In genomic region chr1:173302890-173303829, GRCh38 we compare ENCODE assay signal across 27 cellular contexts.
A peak's percentile ranks its signal among the peaks of the same experiment; 100 is the strongest.
DNase-seq lines count a peak whose midpoint lies in the region; ATAC-seq, FAIRE-seq and TF ChIP-seq lines count a peak whose summit lies in the region.
"Had no signal": no experiment of that assay in that cellular context is flagged by ENCODE, and none has a peak within 500 bp of the region (broad histone marks: within the 10 kb centered on the region; RNA-seq: fewer than 3 reads in every experiment).

No MANE protein-coding gene starts in this region.

- no peak; the same call in 1 of the 2 replicates for TF ChIP-seq EP300 in K562 (IDR thresholded peaks at IDR 0.05; ENCODE audit: low read length)

- H3K4me1 ChIP-seq in NT2/D1 (ENCODE audit: insufficient read depth, insufficient read length): no peaks in the 10 kb centered on the region
- peaks cover 5 to 39% of the 10 kb centered on the region in 2 experiments for H3K4me1 ChIP-seq in K562 (replicated peaks in 1 of 2; ENCODE audit: control insufficient read depth in 2 of 2, insufficient read depth in 2 of 2, low read length in 2 of 2)
- H3K4me1 ChIP-seq in mesenchymal stem cell (ENCODE audit: control insufficient read depth, insufficient read depth, low read depth, low read length): no peaks in the 10 kb centered on the region
- no peaks in the 10 kb centered on the region for H3K4me1 ChIP-seq in testis
- H3K4me1 ChIP-seq: suprapubic skin had no signal

- DNase-seq in NT2/D1 (ENCODE audit: low read depth, low spot score): peak; percentile 51
- peak in 2 of 4 experiments; percentile 46 to 84 for DNase-seq in K562 (ENCODE audit: extremely low read depth in 1 of 4, low spot score in 3 of 4)
- no peak for DNase-seq in mesenchymal stem cell
- peak; percentile 14 for DNase-seq in testis
- no peak for DNase-seq in NCI-H748 (lab: John Stamatoyannopoulos, UW; ENCODE audit: unreplicated experiment)
- no peak for DNase-seq in dermis blood vessel endothelial cell
- DNase-seq in DMS53 (lab: John Stamatoyannopoulos, UW): no peak
- DNase-seq: activated CD4-positive, CD25-positive, alpha-beta regulatory T cell; activated naive CD4-positive, alpha-beta T cell treated with anti-CD3 and anti-CD28 coated beads, Interleukin-2, amount 10 ng/mL, durations not matched to agents 7 days and 5 days; Calu3; cortex of kidney; kidney; NCI-H1048; NCI-H1694 treated with DMSO at 0.1 percent for 48 hours; NCI-H2171; NCI-H510A treated with DMSO at 0.1 percent for 48 hours; NK-92 treated with Interleukin-12 subunit alpha and Interleukin-12 subunit beta, amount 100 ng/mL, for 24 hours; SHP77; stimulated activated CD4-positive, alpha-beta T cell treated with anti-CD3 and anti-CD28 coated beads, Interleukin-4, amount 100 ng/mL, for 24 hours; stimulated activated naive CD4-positive, alpha-beta T cell; SW 1271; T-helper 9 cell had no signal

- peak overlapping the region; percentile 13 for H4K8ac ChIP-seq in mesenchymal stem cell (ENCODE audit: low read length)

- H2AFZ ChIP-seq in K562 (ENCODE audit: low read depth, low read length) (peak overlapping the region; percentile 85), mesenchymal stem cell (ENCODE audit: low read depth, low read length) (peak overlapping the region; percentile 27)

- peak; percentile 79 for ATAC-seq in K562
- ATAC-seq: sciatic nerve had no signal

- no TSS peak for BruUV-seq in K562 (replicated peaks; lab: Mats Ljungman, UMichigan)

- TF ChIP-seq POLR2A in K562 (conservative IDR thresholded peaks at IDR 0.05) (no peak), testis (IDR thresholded peaks at IDR 0.05) (no peak)

- H3K4ac ChIP-seq in mesenchymal stem cell (ENCODE audit: low read depth in 1 of 2, low read length in 2 of 2): no peak overlapping the region

- H4K91ac ChIP-seq in mesenchymal stem cell (ENCODE audit: low read length): peak overlapping the region; percentile 68

- H3K18ac ChIP-seq in mesenchymal stem cell (ENCODE audit: low read depth in 1 of 2, low read length in 2 of 2): peak overlapping the region; percentile 43 to 52

- no peak overlapping the region for H2AK5ac ChIP-seq in mesenchymal stem cell (ENCODE audit: low read length, severe bottlenecking)

- 2% methylated on average over 8 of the region's 8 CpGs for WGBS in K562 (ENCODE audit: insufficient coverage, low coverage, missing lambda C conversion rate)
- 56% methylated on average over 2 of the region's 8 CpGs for WGBS in mesenchymal stem cell
- WGBS in testis, 2 donors: 46 to 68% methylated on average over 8 of the region's 8 CpGs

- in situ Hi-C loops in K562 (cut with MboI): no loop called here

- H3K4me2 ChIP-seq in K562 (ENCODE audit: insufficient read depth, low read length) (peak overlapping the region; percentile 66), mesenchymal stem cell (ENCODE audit: low read length, poor library complexity, severe bottlenecking) (no peak overlapping the region)

- H3K27me3 ChIP-seq in NT2/D1 (ENCODE audit: insufficient read depth, insufficient read length): no peaks in the 10 kb centered on the region
- no peaks in the 10 kb centered on the region for H3K27me3 ChIP-seq in K562 (ENCODE audit: control insufficient read depth in 2 of 2, insufficient read depth in 2 of 2, low read length in 2 of 2)
- no peaks in the 10 kb centered on the region for H3K27me3 ChIP-seq in mesenchymal stem cell (ENCODE audit: control insufficient read depth in 1 of 2, insufficient read depth in 1 of 2, low read length in 2 of 2)
- H3K27me3 ChIP-seq in testis: no peaks in the 10 kb centered on the region
- H3K27me3 ChIP-seq: suprapubic skin had no signal

- H3K23ac ChIP-seq in mesenchymal stem cell (ENCODE audit: low read length in 2 of 2): no peak overlapping the region

- H3K36me3 ChIP-seq in NT2/D1 (ENCODE audit: insufficient read depth, insufficient read length, low read length) (no peaks in the 10 kb centered on the region), K562 (ENCODE audit: control insufficient read depth, insufficient read depth, low read length) (no peaks in the 10 kb centered on the region), mesenchymal stem cell (ENCODE audit: control insufficient read depth in 1 of 2, insufficient read depth in 2 of 2, low read depth in 1 of 2, low read length in 2 of 2) (no peaks in the 10 kb centered on the region), testis (ENCODE audit: low read depth, missing control alignments) (no peaks in the 10 kb centered on the region)
- H3K36me3 ChIP-seq: suprapubic skin had no signal

- POLR2A ChIA-PET in K562 (lab: Yijun Ruan, JAX): interaction anchor here (0.6 kb wide), 1 partner anchor 217 kb away, joined by 3 read pairs; no protein-coding TSS in a partner anchor

- peak in 1 of 2 experiments; percentile 30; a peak in 1 of 4 replicates for TF ChIP-seq RAD21 in K562 (CRISPR knock-in tag; conservative IDR thresholded peaks at IDR 0.05 in 1 of 2, IDR thresholded peaks at IDR 0.05 in 1 of 2)

- H3K14ac ChIP-seq in mesenchymal stem cell (ENCODE audit: low read length in 2 of 2): no peak overlapping the region

- H4K20me1 ChIP-seq in K562 (replicated peaks; ENCODE audit: control insufficient read depth, insufficient read depth, low read length): no peaks in the 10 kb centered on the region

- H3K79me1 ChIP-seq in mesenchymal stem cell (replicated peaks; ENCODE audit: low read length, poor library complexity, severe bottlenecking): no peaks in the 10 kb centered on the region

- no peak overlapping the region for H3K4me3 ChIP-seq in NT2/D1 (ENCODE audit: insufficient read length, low read depth)
- no peak overlapping the region for H3K4me3 ChIP-seq in K562
- H3K4me3 ChIP-seq in mesenchymal stem cell (ENCODE audit: insufficient read depth in 1 of 2, low read depth in 1 of 2, low read length in 2 of 2): no peak overlapping the region
- H3K4me3 ChIP-seq in testis: no peak overlapping the region
- H3K4me3 ChIP-seq: GM12878, suprapubic skin had no signal

- H2BK120ac ChIP-seq in mesenchymal stem cell (ENCODE audit: low read depth, low read length): no peak overlapping the region

- H3K9ac ChIP-seq in NT2/D1 (ENCODE audit: insufficient read length, low read depth): no peak overlapping the region
- peak overlapping the region in 1 of 2 experiments; percentile 43; a peak in 3 of 4 replicates for H3K9ac ChIP-seq in K562 (ENCODE audit: insufficient read depth in 1 of 2, low read depth in 2 of 2, low read length in 2 of 2)
- H3K9ac ChIP-seq in mesenchymal stem cell (ENCODE audit: low read length): no peak overlapping the region

- no peak overlapping the region for H2BK5ac ChIP-seq in mesenchymal stem cell (ENCODE audit: low read depth, low read length, poor library complexity, severe bottlenecking)

- CTCF ChIA-PET in K562 (lab: Yijun Ruan, JAX; ENCODE audit: low intra/inter-chr PET ratio): no interaction called here

- H3K9me3 ChIP-seq in NT2/D1 (ENCODE audit: insufficient read depth, low read length) (no peaks in the 10 kb centered on the region), K562 (replicated peaks; ENCODE audit: control insufficient read depth, insufficient read depth, low read depth, low read length) (no peaks in the 10 kb centered on the region), mesenchymal stem cell (ENCODE audit: control insufficient read depth, low read length) (peaks cover 5% of the 10 kb centered on the region), testis (no peaks in the 10 kb centered on the region)
- H3K9me3 ChIP-seq: suprapubic skin had no signal

- peak overlapping the region in 1 of 2 experiments; percentile 72 for H2BK12ac ChIP-seq in mesenchymal stem cell (ENCODE audit: low read length in 2 of 2)

- no peaks in the 10 kb centered on the region for H3K9me1 ChIP-seq in K562 (ENCODE audit: control insufficient read depth, insufficient read depth, low read length)

- H2BK15ac ChIP-seq in mesenchymal stem cell (ENCODE audit: low read depth, poor library complexity, severe bottlenecking): no peak overlapping the region

- FAIRE-seq in K562 (lab: Jason Lieb, UNC): peak; percentile 87
- FAIRE-seq: GM12878, kidney had no signal

- intact Hi-C loops in K562 (cut with micrococcal nuclease): loop anchor here (1.0 to 5.0 kb wide), 2 partner anchors 27 to 36 kb away; no protein-coding TSS in a partner anchor
- intact Hi-C loops in testis (cut with DNase I; ENCODE audit: low total_unique reads): no loop called here

- peak overlapping the region; percentile 73 for H3K27ac ChIP-seq in K562 (ENCODE audit: extremely low read depth, low read depth, low read length)
- no peak overlapping the region for H3K27ac ChIP-seq in mesenchymal stem cell (ENCODE audit: low read length, poor library complexity, severe bottlenecking)
- H3K27ac ChIP-seq in testis: no peak overlapping the region
- H3K27ac ChIP-seq: C4-2B, HL-60, suprapubic skin had no signal

- H3K79me2 ChIP-seq in K562 (ENCODE audit: control insufficient read depth, insufficient read depth, low read length): no peaks in the 10 kb centered on the region

- TF ChIP-seq CTCF in K562 (IDR thresholded peaks at IDR 0.05 in 2 of 3, conservative IDR thresholded peaks at IDR 0.05 in 1 of 3; ENCODE audit: insufficient read depth in 2 of 3, low read depth in 1 of 3, low read length in 3 of 3) (no peak), testis (IDR thresholded peaks at IDR 0.05) (no peak)

TF ChIP-seq in K562, 482 proteins besides CTCF, POLR2A, EP300 and RAD21 (continues in another document):
- TF ChIP-seq ZNF224 (CRISPR knock-in tag; IDR thresholded peaks at IDR 0.05) (no peak), RBM15 (IDR thresholded peaks at IDR 0.05; ENCODE audit: insufficient read depth, low read length) (no peak), HNRNPUL1 (IDR thresholded peaks at IDR 0.05; ENCODE audit: low read length) (no peak), ZFP91 (CRISPR knock-in tag; IDR thresholded peaks at IDR 0.05) (no peak)

Comparison
In these comparisons a context has a peak if more than half of its experiments do, and no peak if none do; other contexts are left out.
1. DNase-seq: peak in NT2/D1 (single experiment) and testis (single experiment); none in mesenchymal stem cell (single experiment), NCI-H748 (single experiment), dermis blood vessel endothelial cell (single experiment) and DMS53 (single experiment).